8 cellular contexts compared by ENCODE assay signal in genomic region chr10:97584060-97584797, GRCh38. TPM values are rescaled to one million over a fixed set of nuclear protein-coding genes. Genes with fewer than 3 reads are reported as not detected.
A peak's percentile ranks its signal among the peaks of the same experiment; 100 is the strongest.
DNase-seq lines count a peak whose midpoint lies in the region; ATAC-seq and TF ChIP-seq lines count a peak whose summit lies in the region.

Gene HOGA1 (plus strand): TSS chr10:97584389. CDS start chr10:97584704, 315 bp downstream.

- no peaks in the 10 kb centered on the region for H3K4me1 ChIP-seq in Karpas-422 (ENCODE audit: low read length)
- no peaks in the 10 kb centered on the region for H3K4me1 ChIP-seq in upper lobe of right lung

- ATAC-seq in GM18861 (IDR thresholded peaks at IDR 0.05; ENCODE audit: unreplicated experiment) (peak; percentile 82), upper lobe of right lung (peak; percentile 83), HG03565 (IDR thresholded peaks at IDR 0.05; ENCODE audit: unreplicated experiment) (no peak), GM21526 (IDR thresholded peaks at IDR 0.05; ENCODE audit: low FRiP score, unreplicated experiment) (no peak)

- no peaks in the 10 kb centered on the region for H3K79me2 ChIP-seq in Karpas-422 (ENCODE audit: low read length)

- H3K9me3 ChIP-seq in Karpas-422 (ENCODE audit: low read length), result no peaks in the 10 kb centered on the region
- no peaks in the 10 kb centered on the region for H3K9me3 ChIP-seq in upper lobe of right lung

- H3K27ac ChIP-seq in Karpas-422 (ENCODE audit: low read length) (no peak within 1 kb of the TSS), layer of hippocampus (ENCODE audit: low read depth, low read length) (peak within 1 kb of the TSS; percentile 78), upper lobe of right lung (no peak within 1 kb of the TSS)

- peak; percentile 60 for DNase-seq in Karpas-422
- peak; percentile 100 for DNase-seq in cerebellar nuclear complex (lab: John Stamatoyannopoulos, UW)
- DNase-seq in upper lobe of right lung, result peak; percentile 73
- DNase-seq in NCI-H345 treated with DMSO at 0.1 percent for 48 hours (lab: John Stamatoyannopoulos, UW; ENCODE audit: unreplicated experiment), result no peak

- no peak within 1 kb of the TSS; the same call in 1 of the 2 replicates for H2AFZ ChIP-seq in Karpas-422 (ENCODE audit: low read length)

- TF ChIP-seq CTCF in upper lobe of right lung (IDR thresholded peaks at IDR 0.05), result no peak

- H3K4me2 ChIP-seq in Karpas-422 (ENCODE audit: low read depth, low read length, poor library complexity, severe bottlenecking), result no peak within 1 kb of the TSS

- H4K20me1 ChIP-seq in Karpas-422 (ENCODE audit: insufficient read depth, low read depth, low read length), result no peaks in the 10 kb centered on the region

- intact Hi-C loops in upper lobe of right lung (cut with DNase I), result no loop called here

- no peaks in the 10 kb centered on the region for H3K9me2 ChIP-seq in Karpas-422 (replicated peaks; ENCODE audit: insufficient read depth, low read length)

- H3K27me3 ChIP-seq in Karpas-422 (ENCODE audit: low read length) (no peaks in the 10 kb centered on the region), layer of hippocampus (ENCODE audit: control insufficient read depth, insufficient read depth, low read length) (no peaks in the 10 kb centered on the region), upper lobe of right lung (no peaks in the 10 kb centered on the region)

- H3K4me3 ChIP-seq in Karpas-422 (ENCODE audit: low read length) (no peak within 1 kb of the TSS), upper lobe of right lung (peak within 1 kb of the TSS; percentile 0)

- no peak within 1 kb of the TSS for H3K9ac ChIP-seq in Karpas-422 (ENCODE audit: low read length)

- H3K36me3 ChIP-seq in Karpas-422 (ENCODE audit: insufficient read depth, low read length), result no peaks in the 10 kb centered on the region
- H3K36me3 ChIP-seq in upper lobe of right lung, result no peaks in the 10 kb centered on the region

RNA-seq across cellular contexts. Expression of gene HOGA1, which starts in this region (rescaled TPM):
- total RNA-seq in Karpas-422 (2014; rRNA removed; shearing (Covaris generic); ENCODE audit: low replicate concordance), result 0.79 TPM in 1 of 2 replicates, not detected in the other
- 2.3 TPM for total RNA-seq in upper lobe of right lung

Comparison
In these comparisons a context has a peak if more than half of its experiments do, and no peak if none do; other contexts are left out.
1. Peak in DNase-seq in Karpas-422; RNA of the gene not detected or under 1 TPM.
2. ATAC-seq: peak in GM18861 (single experiment) and upper lobe of right lung (single experiment); none in HG03565 (single experiment) and GM21526 (single experiment).